ENCODE assay signal across 16 cellular contexts in genomic region chr20:32451340-32451681, GRCh38.
A peak's percentile ranks its signal among the peaks of the same experiment; 100 is the strongest.
DNase-seq lines count a peak whose midpoint lies in the region; ATAC-seq and TF ChIP-seq lines count a peak whose summit lies in the region.
"Had no signal": no experiment of that assay in that cellular context is flagged by ENCODE, and none has a peak within 500 bp of the region (broad histone marks: within the 10 kb centered on the region; RNA-seq: fewer than 3 reads in every experiment).

No MANE protein-coding gene starts in this region.

- H3K27me3 ChIP-seq in BLaER1 (no peaks in the 10 kb centered on the region), Caco-2 (replicated peaks; ENCODE audit: control insufficient read depth, insufficient read depth, low read length) (no peaks in the 10 kb centered on the region)
- H3K27me3 ChIP-seq: MG63, SJSA1 had no signal

- peak overlapping the region; percentile 89 for H3K4me2 ChIP-seq in BLaER1

- no peak overlapping the region for H3K4me3 ChIP-seq in BLaER1
- H3K4me3 ChIP-seq in Caco-2 (ENCODE audit: low read depth, low read length) = no peak overlapping the region
- H3K4me3 ChIP-seq: lung, MG63, SJSA1 had no signal

- no peak for ATAC-seq in GM21717 (IDR thresholded peaks at IDR 0.05; ENCODE audit: unreplicated experiment)

- no peaks in the 10 kb centered on the region for H3K9me3 Mint-ChIP-seq in Caco-2 (ENCODE audit: unreplicated experiment)
- no peaks in the 10 kb centered on the region for H3K9me3 Mint-ChIP-seq in activated naive CD8-positive, alpha-beta T cell treated with anti-CD3 and anti-CD28 coated beads for 36 hours
- H3K9me3 Mint-ChIP-seq in nephron = no peaks in the 10 kb centered on the region

- TF ChIP-seq CTCF in Caco-2 (IDR thresholded peaks at IDR 0.05; ENCODE audit: insufficient read depth in 1 of 2, low read depth in 1 of 2, low read length in 1 of 2, severe bottlenecking in 1 of 2, unreplicated experiment in 1 of 2) (no peak), nephron (IDR thresholded peaks at IDR 0.05; ENCODE audit: unreplicated experiment in 3 of 3) (no peak)

- peaks cover 100% of the 10 kb centered on the region for H4K20me1 ChIP-seq in BLaER1

- CTCF ChIA-PET in Caco-2 (lab: Charles Lee) = interaction anchor here (0.7 to 1.2 kb wide), 3 partner anchors 15 to 202 kb away, joined by 3 to 4 read pairs (median 3); no protein-coding TSS in a partner anchor

- H3K27me3 Mint-ChIP-seq in Caco-2 (ENCODE audit: insufficient read depth, unreplicated experiment) (no peaks in the 10 kb centered on the region), nephron (ENCODE audit: low read depth) (no peaks in the 10 kb centered on the region)
- no peaks in the 10 kb centered on the region for H3K27me3 Mint-ChIP-seq in activated naive CD8-positive, alpha-beta T cell treated with anti-CD3 and anti-CD28 coated beads for 36 hours

- POLR2A ChIA-PET in Caco-2 (lab: Charles Lee) = no interaction called here

- H3K4me3 Mint-ChIP-seq in Caco-2 (ENCODE audit: unreplicated experiment) (no peak overlapping the region), nephron (no peak overlapping the region)
- no peak overlapping the region for H3K4me3 Mint-ChIP-seq in activated naive CD8-positive, alpha-beta T cell treated with anti-CD3 and anti-CD28 coated beads for 36 hours

- H3K27ac Mint-ChIP-seq in Caco-2 (ENCODE audit: unreplicated experiment) = peak overlapping the region; percentile 17
- peak overlapping the region; percentile 65 for H3K27ac Mint-ChIP-seq in activated naive CD8-positive, alpha-beta T cell treated with anti-CD3 and anti-CD28 coated beads for 36 hours
- H3K27ac Mint-ChIP-seq in nephron = peak overlapping the region in 2 of 3 experiments; percentile 20 to 50

- H3K36me3 Mint-ChIP-seq in Caco-2 (ENCODE audit: insufficient read depth, unreplicated experiment) (peaks cover 94% of the 10 kb centered on the region), nephron (ENCODE audit: low read depth) (peaks cover 48% of the 10 kb centered on the region)
- peaks cover 4% of the 10 kb centered on the region for H3K36me3 Mint-ChIP-seq in activated naive CD8-positive, alpha-beta T cell treated with anti-CD3 and anti-CD28 coated beads for 36 hours

- intact Hi-C loops in Caco-2 (cut with micrococcal nuclease; ENCODE audit: unreplicated experiment) = no loop called here

- H3K9ac ChIP-seq in BLaER1 = no peak overlapping the region

- H3K4me1 ChIP-seq in BLaER1 (peaks cover 100% of the 10 kb centered on the region), Caco-2 (no peaks in the 10 kb centered on the region)
- H3K4me1 ChIP-seq: SJSA1 had no signal

- H3K4me1 Mint-ChIP-seq in Caco-2 (ENCODE audit: low read depth, unreplicated experiment) (no peaks in the 10 kb centered on the region), nephron (peaks cover 13% of the 10 kb centered on the region)
- H3K4me1 Mint-ChIP-seq in activated naive CD8-positive, alpha-beta T cell treated with anti-CD3 and anti-CD28 coated beads for 36 hours = peaks cover 9% of the 10 kb centered on the region

- H3K27ac ChIP-seq in BLaER1 = no peak overlapping the region
- H3K27ac ChIP-seq: SJSA1 had no signal

- DNase-seq in Caco-2 (peak in 1 of 2 experiments; percentile 43), OCI-M1 (lab: John Stamatoyannopoulos, UW) (no peak), NCI-H446 (lab: John Stamatoyannopoulos, UW) (no peak)
- DNase-seq in activated naive CD8-positive, alpha-beta T cell treated with anti-CD3 and anti-CD28 coated beads for 36 hours = no peak
- DNase-seq: activated CD4-positive, alpha-beta T cell treated with anti-CD3 and anti-CD28 coated beads for 48 hours; activated T-cell treated with anti-CD3 and anti-CD28 coated beads, Interleukin-2, amount 50 U/mL, for 1 hour; amniotic stem cell; MG63; NCI-H2029; retina; T-helper 9 cell had no signal

- BruUV-seq in Caco-2 (replicated peaks; lab: Mats Ljungman, UMichigan) = no TSS peak

- H3K9me3 ChIP-seq in BLaER1 (no peaks in the 10 kb centered on the region), Caco-2 (no peaks in the 10 kb centered on the region)
- H3K9me3 ChIP-seq: MG63, SJSA1 had no signal

- peaks cover 97% of the 10 kb centered on the region for H3K36me3 ChIP-seq in BLaER1
- H3K36me3 ChIP-seq in Caco-2 (ENCODE audit: control insufficient read depth, insufficient read depth, low read length) = peaks cover 19% of the 10 kb centered on the region
